Comparison of ENCODE assay signal across 8 cellular contexts in genomic region chr6:56593801-56594318, GRCh38. TPM values are rescaled to one million over a fixed set of nuclear protein-coding genes. Genes with fewer than 3 reads are reported as not detected.
DNase-seq lines count a peak whose midpoint lies in the region; ATAC-seq and TF ChIP-seq lines count a peak whose summit lies in the region.
"Had no signal": no experiment of that assay in that cellular context is flagged by ENCODE, and none has a peak within 500 bp of the region (broad histone marks: within the 10 kb centered on the region; RNA-seq: fewer than 3 reads in every experiment).

No MANE protein-coding gene starts in this region.

- H3K9me2 ChIP-seq in MM.1S (replicated peaks; ENCODE audit: insufficient read depth, low read length): no peaks in the 10 kb centered on the region

- H3F3A ChIP-seq in MM.1S (ENCODE audit: insufficient read depth, low read length): peaks cover 22% of the 10 kb centered on the region

- no peak overlapping the region; the same call in none of the 2 replicates for H2AFZ ChIP-seq in MM.1S (ENCODE audit: low read length)

- peaks cover 18% of the 10 kb centered on the region for H3K4me1 ChIP-seq in MM.1S (ENCODE audit: low read length)
- H3K4me1 ChIP-seq: gastrocnemius medialis had no signal

- no peaks in the 10 kb centered on the region for H3K36me3 ChIP-seq in MM.1S (replicated peaks; ENCODE audit: insufficient read depth, low read length)

- ATAC-seq in GM18861 (IDR thresholded peaks at IDR 0.05; ENCODE audit: unreplicated experiment) (peak; percentile 97), GM21723 (IDR thresholded peaks at IDR 0.05; ENCODE audit: unreplicated experiment) (peak; percentile 94)

- H3K4me3 ChIP-seq in MM.1S (ENCODE audit: low read length): peak overlapping the region; percentile 44; the same call in 1 of the 2 replicates
- H3K4me3 ChIP-seq in fibroblast of the aortic adventitia (ENCODE audit: low read depth, low read length): no peak overlapping the region
- H3K4me3 ChIP-seq: gastrocnemius medialis had no signal

- H3K9ac ChIP-seq in MM.1S (ENCODE audit: low read length): peak overlapping the region; percentile 44; the same call in 1 of the 2 replicates

- H3K4me2 ChIP-seq in MM.1S (ENCODE audit: low read depth, low read length): peak overlapping the region; percentile 68

- H3K27me3 ChIP-seq in MM.1S (replicated peaks; ENCODE audit: insufficient read depth, low read length): no peaks in the 10 kb centered on the region
- H3K27me3 ChIP-seq: gastrocnemius medialis had no signal

- TF ChIP-seq CTCF in MM.1S (IDR thresholded peaks at IDR 0.05; ENCODE audit: low read length) (no peak), fibroblast of the aortic adventitia (IDR thresholded peaks at IDR 0.05; ENCODE audit: insufficient read depth, low read length) (no peak)

- H3K9me3 ChIP-seq in MM.1S (replicated peaks; ENCODE audit: insufficient read depth, low read length): no peaks in the 10 kb centered on the region
- H3K9me3 ChIP-seq: gastrocnemius medialis had no signal

- H3K79me2 ChIP-seq in MM.1S (ENCODE audit: low read length): 0 out of 2 replicates have a peak, but pooled peaks cover 4% of the 10 kb centered on the region

- peak; percentile 89 for DNase-seq in MM.1S
- peak; percentile 37 for DNase-seq in fibroblast of the aortic adventitia (ENCODE audit: low read depth)
- DNase-seq in SW480 (ENCODE audit: low spot score): no peak
- no peak for DNase-seq in retina
- no peak for DNase-seq in amygdala (lab: John Stamatoyannopoulos, UW)
- DNase-seq: gastrocnemius medialis had no signal

- H4K20me1 ChIP-seq in MM.1S (ENCODE audit: insufficient read depth, low read length): no peaks in the 10 kb centered on the region

- peak overlapping the region; percentile 83 for H3K27ac ChIP-seq in MM.1S (ENCODE audit: low read length)
- H3K27ac ChIP-seq: gastrocnemius medialis had no signal

RNA-seq across cellular contexts. Expression of gene DST, which starts 48.8 kb away (rescaled TPM):
- total RNA-seq in fibroblast of the aortic adventitia (ENCODE audit: low replicate concordance): 505 and 613 TPM in 2 replicates

Comparison
In these comparisons a context has a peak if more than half of its experiments do, and no peak if none do; other contexts are left out.
1. DNase-seq: peak in MM.1S (single experiment) and fibroblast of the aortic adventitia (single experiment); none in SW480 (single experiment), retina (single experiment) and amygdala (0 of 56).